ENCODE assay signal across 12 cellular contexts in genomic region chr20:967796-968742, GRCh38. TPM values are rescaled to one million over a fixed set of nuclear protein-coding genes. Genes with fewer than 3 reads are reported as not detected.
DNase-seq lines count a peak whose midpoint lies in the region; TF ChIP-seq lines count a peak whose summit lies in the region.
"Had no signal": no experiment of that assay in that cellular context is flagged by ENCODE, and none has a peak within 500 bp of the region (broad histone marks: within the 10 kb centered on the region; RNA-seq: fewer than 3 reads in every experiment).

No MANE protein-coding gene starts in this region.

- in situ Hi-C loops in GM13977 (cut with MboI; ENCODE audit: low pct_unique_long_range_greater_than_20kb, low sequenced_read_pairs, unreplicated experiment): no loop called here

- H3K27ac ChIP-seq in thyroid gland: no peak overlapping the region
- H3K27ac ChIP-seq: coronary artery, left lung had no signal

- TF ChIP-seq CTCF in GM13977 (IDR thresholded peaks at IDR 0.05; ENCODE audit: extremely low read depth, insufficient read depth, missing control alignments) (no peak), epithelial cell of esophagus (IDR thresholded peaks at IDR 0.05; ENCODE audit: insufficient read depth, low read depth, low read length, missing control alignments) (no peak), thyroid gland (IDR thresholded peaks at IDR 0.05) (no peak)

- no peaks in the 10 kb centered on the region for H3K36me3 ChIP-seq in thyroid gland
- H3K36me3 ChIP-seq: left lung had no signal

- no peaks in the 10 kb centered on the region for H3K27me3 ChIP-seq in thyroid gland
- H3K27me3 ChIP-seq: left lung had no signal

- no peaks in the 10 kb centered on the region for H3K4me1 ChIP-seq in thyroid gland
- H3K4me1 ChIP-seq: left lung had no signal

- H3K4me3 ChIP-seq in epithelial cell of esophagus (ENCODE audit: low read length): no peak overlapping the region
- H3K4me3 ChIP-seq in thyroid gland (replicated peaks in 1 of 3): no peak overlapping the region
- H3K4me3 ChIP-seq: coronary artery, left lung had no signal

- 88 to 95% methylated on average over 9 to 16 of the region's 16 CpGs for WGBS in thyroid gland, 2 donors

- no peaks in the 10 kb centered on the region for H3K9me3 ChIP-seq in thyroid gland
- H3K9me3 ChIP-seq: left lung had no signal

- peak; percentile 10 for DNase-seq in AG08395 (ENCODE audit: low spot score)
- peak; percentile 60 for DNase-seq in GM13977 (ENCODE audit: low spot score)
- peak; percentile 63 for DNase-seq in OCI-M1 (lab: John Stamatoyannopoulos, UW)
- DNase-seq in epithelial cell of esophagus (ENCODE audit: low read depth): peak; percentile 13
- no peak for DNase-seq in GM03348 (ENCODE audit: low spot score)
- DNase-seq in SKM-1 (lab: John Stamatoyannopoulos, UW; ENCODE audit: unreplicated experiment): no peak
- no peak for DNase-seq in stimulated activated CD4-positive, alpha-beta T cell treated with anti-CD3 and anti-CD28 coated beads, Interleukin-4, amount 100 ng/mL, for 1 hour
- no peak for DNase-seq in thyroid gland
- DNase-seq: activated CD8-positive, alpha-beta memory T cell treated with anti-CD3 and anti-CD28 coated beads, Interleukin-2, amount 10 ng/mL, durations not matched to agents 7 days and 5 days; left lung; stimulated activated naive B cell treated with anti-CD40 and anti-IgM and Interleukin-4, amounts not matched to agents 10 μg/mL and 1 μg/mL and 100 μg/mL, for 72 hours had no signal

- TF ChIP-seq POLR2A in thyroid gland (IDR thresholded peaks at IDR 0.05): no peak

- intact Hi-C loops in thyroid gland (cut with DNase I): no loop called here

RNA-seq across cellular contexts. Expression of gene RSPO4, which starts 34.0 kb away (rescaled TPM):
- total RNA-seq in thyroid gland: 1 to 10 TPM in 2 of 4 donors, under 1 TPM in 2; 0.27 to 4.8 (median 0.65) TPM
- total RNA-seq: activated CD8-positive, alpha-beta memory T cell treated with anti-CD3 and anti-CD28 coated beads, Interleukin-2, amount 10 ng/mL, durations not matched to agents 7 days and 5 days had no signal

RNA-seq across cellular contexts. Expression of gene ANGPT4, which starts 51.9 kb away (rescaled TPM):
- 1 to 10 TPM in 3 of 4 donors, under 1 TPM in 1; 0.40 to 3.8 (median 3.2) TPM for total RNA-seq in thyroid gland
- total RNA-seq: activated CD8-positive, alpha-beta memory T cell treated with anti-CD3 and anti-CD28 coated beads, Interleukin-2, amount 10 ng/mL, durations not matched to agents 7 days and 5 days had no signal

Comparison
In these comparisons a context has a peak if more than half of its experiments do, and no peak if none do; other contexts are left out.
1. DNase-seq: peak in AG08395 (single experiment), GM13977 (single experiment), OCI-M1 (single experiment) and epithelial cell of esophagus (single experiment); none in GM03348 (single experiment), SKM-1 (single experiment), stimulated activated CD4-positive, alpha-beta T cell treated with anti-CD3 and anti-CD28 coated beads, Interleukin-4, amount 100 ng/mL, for 1 hour (single experiment) and thyroid gland (0 of 2).